13 cellular contexts compared by ENCODE assay signal in the genomic region with DNA sequence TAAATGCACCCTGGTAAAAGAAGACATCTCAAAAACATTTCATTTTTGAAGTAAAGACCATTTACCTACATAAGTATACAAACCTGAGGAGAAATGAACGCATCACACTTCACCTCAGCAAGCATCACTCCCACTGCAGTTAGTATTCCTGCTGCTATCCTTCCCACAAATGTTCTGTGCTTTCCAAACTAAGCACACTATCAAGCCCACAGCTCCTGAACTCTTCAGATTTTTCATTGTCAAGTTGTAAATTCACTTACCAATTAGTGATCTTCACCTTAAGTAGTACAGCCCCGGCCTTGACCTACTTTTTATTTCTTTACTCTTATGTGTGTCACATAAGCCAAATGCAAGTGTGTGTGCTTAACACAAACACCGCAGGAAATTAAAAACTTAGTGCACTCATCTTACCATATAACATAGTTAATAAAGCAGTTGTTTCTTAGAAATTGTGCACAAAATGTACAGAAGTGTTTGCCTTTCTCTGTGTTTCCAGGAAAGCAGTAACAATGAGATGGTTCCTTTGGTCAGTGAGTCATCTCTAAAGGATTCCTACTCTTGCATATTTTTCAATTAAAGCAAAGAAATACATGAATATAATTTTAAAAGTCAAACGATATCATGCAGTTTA.
DNase-seq lines count a peak whose midpoint lies in the region; ATAC-seq and TF ChIP-seq lines count a peak whose summit lies in the region.
"Had no signal": no experiment of that assay in that cellular context is flagged by ENCODE, and none has a peak within 500 bp of the region (broad histone marks: within the 10 kb centered on the region; RNA-seq: fewer than 3 reads in every experiment).

No MANE protein-coding gene starts in this region.

- H3K9ac ChIP-seq in PC-3 (ENCODE audit: low read length), result no peak overlapping the region

- no peak for TF ChIP-seq CTCF in PC-3 (conservative IDR thresholded peaks at IDR 0.05; ENCODE audit: low read depth, low read length)

- no peaks in the 10 kb centered on the region for H3K36me3 Mint-ChIP-seq in activated CD4-positive, alpha-beta T cell treated with anti-CD3 and anti-CD28 coated beads, Interleukin-2, amount 10 ng/mL, durations not matched to agents 24 days and 14 days (ENCODE audit: low read depth)
- no peaks in the 10 kb centered on the region for H3K36me3 Mint-ChIP-seq in effector memory CD8-positive, alpha-beta T cell (ENCODE audit: insufficient read depth)

- no peaks in the 10 kb centered on the region for H3K27me3 Mint-ChIP-seq in activated CD4-positive, alpha-beta T cell treated with anti-CD3 and anti-CD28 coated beads, Interleukin-2, amount 10 ng/mL, durations not matched to agents 24 days and 14 days
- peaks cover 0 to 6% of the 10 kb centered on the region in 2 donors for H3K27me3 Mint-ChIP-seq in effector memory CD8-positive, alpha-beta T cell

- H3K27me3 ChIP-seq in PC-3 (ENCODE audit: low read length), result peaks cover 20% of the 10 kb centered on the region; the same call in 1 of the 2 replicates

- BruUV-seq in PC-3 (replicated peaks; lab: Mats Ljungman, UMichigan), result no TSS peak

- H2AFZ ChIP-seq in PC-3 (ENCODE audit: low read length), result no peak overlapping the region

- no peaks in the 10 kb centered on the region for H3K9me3 ChIP-seq in PC-3 (ENCODE audit: low read length)

- intact Hi-C loops in activated CD4-positive, alpha-beta T cell treated with anti-CD3 and anti-CD28 coated beads, Interleukin-2, amount 10 ng/mL, durations not matched to agents 24 days and 14 days (cut with micrococcal nuclease), result no loop called here
- intact Hi-C loops in PC-3 (cut with micrococcal nuclease), result no loop called here

- POLR2A ChIA-PET in PC-3 (lab: Charles Lee; ENCODE audit: unreplicated experiment), result no interaction called here

- no peak for ATAC-seq in PC-3
- ATAC-seq in effector memory CD8-positive, alpha-beta T cell (replicated peaks), result peak; percentile 39

- no peak overlapping the region for H3K4me2 ChIP-seq in PC-3 (ENCODE audit: low read length)

- H3K9me3 Mint-ChIP-seq in activated CD4-positive, alpha-beta T cell treated with anti-CD3 and anti-CD28 coated beads, Interleukin-2, amount 10 ng/mL, durations not matched to agents 24 days and 14 days, result peaks cover 3% of the 10 kb centered on the region
- H3K9me3 Mint-ChIP-seq in effector memory CD8-positive, alpha-beta T cell, result no peaks in the 10 kb centered on the region
- H3K9me3 Mint-ChIP-seq: nephron had no signal

- H3F3A ChIP-seq in PC-3 (ENCODE audit: low read length, unreplicated experiment), result no peaks in the 10 kb centered on the region

- H3K4me1 ChIP-seq in PC-3 (ENCODE audit: insufficient read depth, low read length), result no peaks in the 10 kb centered on the region

- H3K4me1 Mint-ChIP-seq in activated CD4-positive, alpha-beta T cell treated with anti-CD3 and anti-CD28 coated beads, Interleukin-2, amount 10 ng/mL, durations not matched to agents 24 days and 14 days, result peaks cover 13% of the 10 kb centered on the region
- H3K4me1 Mint-ChIP-seq in effector memory CD8-positive, alpha-beta T cell (ENCODE audit: low read depth in 2 of 2), result peaks cover 0 to 4% of the 10 kb centered on the region in 2 donors

- no peaks in the 10 kb centered on the region for H3K36me3 ChIP-seq in PC-3 (ENCODE audit: low read depth, low read length)

- no peak overlapping the region for H3K4me3 ChIP-seq in PC-3 (ENCODE audit: low read length)

- no peaks in the 10 kb centered on the region for H4K20me1 ChIP-seq in PC-3 (ENCODE audit: low read length)

- peak overlapping the region; percentile 46 for H3K4me3 Mint-ChIP-seq in activated CD4-positive, alpha-beta T cell treated with anti-CD3 and anti-CD28 coated beads, Interleukin-2, amount 10 ng/mL, durations not matched to agents 24 days and 14 days
- no peak overlapping the region for H3K4me3 Mint-ChIP-seq in effector memory CD8-positive, alpha-beta T cell
- H3K4me3 Mint-ChIP-seq: H9, nephron had no signal

- no peak overlapping the region for H3K27ac ChIP-seq in PC-3 (ENCODE audit: low read length)

- H3K27ac Mint-ChIP-seq in activated CD4-positive, alpha-beta T cell treated with anti-CD3 and anti-CD28 coated beads, Interleukin-2, amount 10 ng/mL, durations not matched to agents 24 days and 14 days, result peak overlapping the region; percentile 3
- H3K27ac Mint-ChIP-seq in effector memory CD8-positive, alpha-beta T cell, result peak overlapping the region in 1 of 2 donors; percentile 38
- H3K27ac Mint-ChIP-seq: H9, nephron had no signal

- DNase-seq in activated CD4-positive, alpha-beta T cell treated with anti-CD3 and anti-CD28 coated beads, Interleukin-2, amount 10 ng/mL, durations not matched to agents 24 days and 14 days, result no peak
- no peak for DNase-seq in activated CD4-positive, alpha-beta T cell treated with anti-CD3 and anti-CD28 coated beads for 48 hours
- peak; percentile 11 for DNase-seq in PC-3
- DNase-seq in effector memory CD8-positive, alpha-beta T cell, result no peak
- DNase-seq in renal cortical epithelial cell (ENCODE audit: low read depth), result peak; percentile 65
- no peak for DNase-seq in DMS153 treated with DMSO at 0.1 percent for 48 hours (lab: John Stamatoyannopoulos, UW; ENCODE audit: unreplicated experiment)
- DNase-seq in NCI-H2196 (lab: John Stamatoyannopoulos, UW; ENCODE audit: unreplicated experiment), result no peak
- no peak for DNase-seq in activated CD4-positive, CD25-positive, alpha-beta regulatory T cell treated with anti-CD3 and anti-CD28 coated beads, Interleukin-2, amount 50 U/mL, for 72 hours
- DNase-seq: ACHN, H9, kidney glomerular epithelial cell, NCI-H1694 treated with DMSO at 0.1 percent for 48 hours had no signal

- CTCF ChIA-PET in PC-3 (lab: Charles Lee), result no interaction called here

- H3K79me2 ChIP-seq in PC-3 (ENCODE audit: low read length), result no peaks in the 10 kb centered on the region

- no peaks in the 10 kb centered on the region for H3K9me2 ChIP-seq in PC-3 (replicated peaks; ENCODE audit: low read length)

Comparison
In these comparisons a context has a peak if more than half of its experiments do, and no peak if none do; other contexts are left out.
1. DNase-seq: peak in PC-3 (single experiment) and renal cortical epithelial cell (single experiment); none in activated CD4-positive, alpha-beta T cell treated with anti-CD3 and anti-CD28 coated beads, Interleukin-2, amount 10 ng/mL, durations not matched to agents 24 days and 14 days (single experiment), activated CD4-positive, alpha-beta T cell treated with anti-CD3 and anti-CD28 coated beads for 48 hours (single experiment), effector memory CD8-positive, alpha-beta T cell (0 of 3), DMS153 treated with DMSO at 0.1 percent for 48 hours (single experiment), NCI-H2196 (single experiment) and activated CD4-positive, CD25-positive, alpha-beta regulatory T cell treated with anti-CD3 and anti-CD28 coated beads, Interleukin-2, amount 50 U/mL, for 72 hours (single experiment).